ENCODE assay signal across 20 cellular contexts in the genomic region with DNA sequence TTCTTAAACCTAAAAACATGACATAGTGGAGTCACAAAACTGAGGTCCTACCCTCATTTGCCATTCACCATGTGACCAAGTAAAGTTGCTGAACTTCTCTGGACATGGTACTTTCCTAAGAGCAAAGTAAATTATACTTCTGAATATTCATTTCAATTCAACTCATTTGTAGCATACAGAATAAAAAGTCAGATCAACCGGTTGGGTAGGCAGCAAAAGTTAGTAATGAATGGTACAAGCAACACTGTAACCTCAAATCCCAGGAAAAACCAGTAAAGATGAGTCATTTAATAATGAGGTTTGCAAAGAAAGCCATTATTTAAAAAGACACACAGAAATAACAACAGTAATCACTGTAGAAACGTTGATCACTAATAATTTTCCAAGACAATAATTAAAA. TPM values are rescaled to one million over a fixed set of nuclear protein-coding genes. Genes with fewer than 3 reads are reported as not detected.
DNase-seq lines count a peak whose midpoint lies in the region; ATAC-seq, FAIRE-seq and TF ChIP-seq lines count a peak whose summit lies in the region.
"Had no signal": no experiment of that assay in that cellular context is flagged by ENCODE, and none has a peak within 500 bp of the region (broad histone marks: within the 10 kb centered on the region; RNA-seq: fewer than 3 reads in every experiment).

No MANE protein-coding gene starts in this region.

- H3K27me3 ChIP-seq in bronchial epithelial cell (ENCODE audit: control insufficient read depth, insufficient read depth, low read length) (no peaks in the 10 kb centered on the region), skeletal muscle satellite cell (ENCODE audit: control insufficient read depth, insufficient read depth, low read length) (no peaks in the 10 kb centered on the region), heart left ventricle (no peaks in the 10 kb centered on the region)

- peaks cover 58% of the 10 kb centered on the region for H3K36me3 Mint-ChIP-seq in activated naive CD8-positive, alpha-beta T cell treated with anti-CD3 and anti-CD28 coated beads, Interleukin-2, amount 50 U/mL, for 24 hours (ENCODE audit: low read depth)
- H3K36me3 Mint-ChIP-seq in activated naive CD8-positive, alpha-beta T cell treated with anti-CD3 and anti-CD28 coated beads for 36 hours: peaks cover 55% of the 10 kb centered on the region

- no peak overlapping the region for H3K9ac ChIP-seq in skeletal muscle satellite cell (ENCODE audit: low read depth, low read length)

- H3K27me3 Mint-ChIP-seq in activated naive CD8-positive, alpha-beta T cell treated with anti-CD3 and anti-CD28 coated beads, Interleukin-2, amount 50 U/mL, for 24 hours: no peaks in the 10 kb centered on the region
- no peaks in the 10 kb centered on the region for H3K27me3 Mint-ChIP-seq in activated naive CD8-positive, alpha-beta T cell treated with anti-CD3 and anti-CD28 coated beads for 36 hours
- H3K27me3 Mint-ChIP-seq: CD4-positive, alpha-beta T cell; central memory CD8-positive, alpha-beta T cell had no signal

- peak overlapping the region; percentile 9 for H3K4me2 ChIP-seq in skeletal muscle satellite cell (ENCODE audit: low read length)

- H3K9me3 Mint-ChIP-seq in activated naive CD8-positive, alpha-beta T cell treated with anti-CD3 and anti-CD28 coated beads, Interleukin-2, amount 50 U/mL, for 24 hours: no peaks in the 10 kb centered on the region
- H3K9me3 Mint-ChIP-seq in activated naive CD8-positive, alpha-beta T cell treated with anti-CD3 and anti-CD28 coated beads for 36 hours: no peaks in the 10 kb centered on the region
- H3K9me3 Mint-ChIP-seq: CD4-positive, alpha-beta T cell; central memory CD8-positive, alpha-beta T cell had no signal

- TF ChIP-seq CTCF in bronchial epithelial cell (IDR thresholded peaks at IDR 0.05; ENCODE audit: insufficient read depth, low read length, severe bottlenecking) (no peak), heart left ventricle (IDR thresholded peaks at IDR 0.05) (no peak)

- no peak overlapping the region for H3K27ac Mint-ChIP-seq in activated naive CD8-positive, alpha-beta T cell treated with anti-CD3 and anti-CD28 coated beads, Interleukin-2, amount 50 U/mL, for 24 hours
- H3K27ac Mint-ChIP-seq in activated naive CD8-positive, alpha-beta T cell treated with anti-CD3 and anti-CD28 coated beads for 36 hours: no peak overlapping the region
- H3K27ac Mint-ChIP-seq: CD4-positive, alpha-beta T cell had no signal

- H3K36me3 ChIP-seq in bronchial epithelial cell (ENCODE audit: control insufficient read depth, insufficient read depth, low read length) (no peaks in the 10 kb centered on the region), skeletal muscle satellite cell (ENCODE audit: insufficient read depth, low read length) (peaks cover 4% of the 10 kb centered on the region), heart left ventricle (no peaks in the 10 kb centered on the region)

- H3K4me3 ChIP-seq in bronchial epithelial cell (ENCODE audit: low read depth, low read length) (no peak overlapping the region), skeletal muscle satellite cell (ENCODE audit: low read length) (no peak overlapping the region), heart left ventricle (no peak overlapping the region)

- FAIRE-seq in bronchial epithelial cell (lab: Jason Lieb, UNC): no peak

- H3K4me3 Mint-ChIP-seq in activated naive CD8-positive, alpha-beta T cell treated with anti-CD3 and anti-CD28 coated beads, Interleukin-2, amount 50 U/mL, for 24 hours: no peak overlapping the region
- no peak overlapping the region for H3K4me3 Mint-ChIP-seq in activated naive CD8-positive, alpha-beta T cell treated with anti-CD3 and anti-CD28 coated beads for 36 hours
- H3K4me3 Mint-ChIP-seq: CD4-positive, alpha-beta T cell; central memory CD8-positive, alpha-beta T cell had no signal

- H3K4me1 ChIP-seq in skeletal muscle satellite cell (ENCODE audit: control insufficient read depth, insufficient read depth, low read length) (peaks cover 9% of the 10 kb centered on the region), heart left ventricle (no peaks in the 10 kb centered on the region)

- TF ChIP-seq POLR2A in heart left ventricle (IDR thresholded peaks at IDR 0.05): no peak

- ATAC-seq in activated naive CD8-positive, alpha-beta T cell treated with anti-CD3 and anti-CD28 coated beads, Interleukin-2, amount 50 U/mL, for 24 hours: peak; percentile 43
- ATAC-seq in HG03025 (IDR thresholded peaks at IDR 0.05; ENCODE audit: low FRiP score, unreplicated experiment) (no peak), heart left ventricle (no peak)
- ATAC-seq: left lobe of liver, right cardiac atrium had no signal

- H3K27ac ChIP-seq in heart left ventricle: no peak overlapping the region

- 80 to 83% (median 82%) methylated on average over 2 of the region's 2 CpGs for WGBS in heart left ventricle, 4 donors

- H3K9me3 ChIP-seq in skeletal muscle satellite cell (replicated peaks; ENCODE audit: low read length) (no peaks in the 10 kb centered on the region), heart left ventricle (no peaks in the 10 kb centered on the region)

- no peak for DNase-seq in activated naive CD8-positive, alpha-beta T cell treated with anti-CD3 and anti-CD28 coated beads, Interleukin-2, amount 50 U/mL, for 24 hours
- DNase-seq in activated naive CD8-positive, alpha-beta T cell treated with anti-CD3 and anti-CD28 coated beads for 36 hours: no peak
- DNase-seq in RPMI7951 (ENCODE audit: low read depth) (peak; percentile 20), bronchial epithelial cell (ENCODE audit: low read depth) (peak; percentile 51), heart left ventricle (no peak)
- no peak for DNase-seq in central memory CD4-positive, alpha-beta T cell
- DNase-seq: activated CD4-positive, alpha-beta T cell treated with anti-CD3 and anti-CD28 coated beads for 1 hour; activated T-cell treated with anti-CD3 and anti-CD28 coated beads for 4 hours; CD4-positive, alpha-beta T cell; effector CD8-positive, alpha-beta T cell; NCI-H1092 treated with DMSO at 0.1 percent for 48 hours; NCI-H510A treated with DMSO at 0.1 percent for 48 hours; nucleus accumbens; right cardiac atrium; stimulated activated CD4-positive, alpha-beta T cell treated with anti-CD3 and anti-CD28 coated beads, Interleukin-1b, Interleukin-23, amount 100 ng/mL, for 48 hours; substantia nigra had no signal

- peaks cover 7% of the 10 kb centered on the region for H3K4me1 Mint-ChIP-seq in activated naive CD8-positive, alpha-beta T cell treated with anti-CD3 and anti-CD28 coated beads, Interleukin-2, amount 50 U/mL, for 24 hours
- H3K4me1 Mint-ChIP-seq in activated naive CD8-positive, alpha-beta T cell treated with anti-CD3 and anti-CD28 coated beads for 36 hours: peaks cover 4% of the 10 kb centered on the region
- H3K4me1 Mint-ChIP-seq: central memory CD8-positive, alpha-beta T cell had no signal

- intact Hi-C loops in heart left ventricle (cut with DNase I): no loop called here

RNA-seq across cellular contexts. Expression of a gene that starts 8.7 kb away (rescaled TPM):
- total RNA-seq in activated naive CD8-positive, alpha-beta T cell treated with anti-CD3 and anti-CD28 coated beads for 36 hours: 10 to 100 TPM; 33.6 to 37.2 TPM
- 55.1 and 56.2 TPM in 2 replicates for total RNA-seq in RPMI7951 (2014; rRNA removed; shearing (Covaris generic))
- total RNA-seq in bronchial epithelial cell (1.8 and 2.2 TPM in 2 replicates), heart left ventricle (1 to 10 TPM in 4 of 9 donors, under 1 TPM in 4, not detected in 1; 0.25 to 3.4 (median 0.91) TPM)
- 16.0 and 24.7 TPM in 2 replicates for total RNA-seq in skeletal muscle satellite cell (2012; rRNA removed)
- polyA plus RNA-seq in heart left ventricle: 1 to 10 TPM in 1 of 2 donors, under 1 TPM in 1; 0.88 to 1.2 TPM

RNA-seq across cellular contexts. Expression of a gene that starts 13.6 kb away (rescaled TPM):
- total RNA-seq in activated naive CD8-positive, alpha-beta T cell treated with anti-CD3 and anti-CD28 coated beads for 36 hours: 1 to 10 TPM; 1.1 to 1.2 TPM
- 1.5 and 1.6 TPM in 2 replicates for total RNA-seq in RPMI7951 (2014; rRNA removed; shearing (Covaris generic))
- 0.90 and 1.1 TPM in 2 replicates for total RNA-seq in bronchial epithelial cell
- total RNA-seq in skeletal muscle satellite cell (2012; rRNA removed): 1.3 and 2.6 TPM in 2 replicates
- 1 to 10 TPM; 3.0 to 9.8 (median 7.4) TPM for total RNA-seq in heart left ventricle
- polyA plus RNA-seq in heart left ventricle: 1 to 10 TPM; 1.1 to 3.7 TPM

RNA-seq across cellular contexts. Expression of a gene that starts 44.2 kb away (rescaled TPM):
- total RNA-seq in activated naive CD8-positive, alpha-beta T cell treated with anti-CD3 and anti-CD28 coated beads for 36 hours: 10 to 100 TPM; 15.5 to 15.6 TPM
- total RNA-seq in RPMI7951 (2014; rRNA removed; shearing (Covaris generic)): 11.7 and 12.1 TPM in 2 replicates
- total RNA-seq in bronchial epithelial cell: 8.3 and 10.8 TPM in 2 replicates
- 12.7 and 13.2 TPM in 2 replicates for total RNA-seq in skeletal muscle satellite cell (2012; rRNA removed)
- total RNA-seq in heart left ventricle: 10 to 100 TPM in 1 of 9 donors, 1 to 10 TPM in 8; 3.6 to 10.0 (median 5.1) TPM
- polyA plus RNA-seq in heart left ventricle: 1 to 10 TPM; 3.4 to 6.7 TPM

RNA-seq across cellular contexts. Expression of a gene that starts 58.7 kb away (rescaled TPM):
- total RNA-seq in activated naive CD8-positive, alpha-beta T cell treated with anti-CD3 and anti-CD28 coated beads for 36 hours: 10 to 100 TPM; 40.0 to 42.0 TPM
- total RNA-seq in RPMI7951 (2014; rRNA removed; shearing (Covaris generic)): 62.2 and 73.3 TPM in 2 replicates
- total RNA-seq in bronchial epithelial cell (32.5 and 45.0 TPM in 2 replicates), heart left ventricle (10 to 100 TPM; 12.5 to 28.8 (median 16.4) TPM)
- 76.9 and 77.3 TPM in 2 replicates for total RNA-seq in skeletal muscle satellite cell (2012; rRNA removed)
- polyA plus RNA-seq in heart left ventricle: 10 to 100 TPM in 1 of 2 donors, 1 to 10 TPM in 1; 6.8 to 28.1 TPM

RNA-seq across cellular contexts. Expression of a gene that starts 58.8 kb away (rescaled TPM):
- 100 to 1,000 TPM; 236 to 250 TPM for total RNA-seq in activated naive CD8-positive, alpha-beta T cell treated with anti-CD3 and anti-CD28 coated beads for 36 hours
- total RNA-seq in RPMI7951 (2014; rRNA removed; shearing (Covaris generic)): 287 and 313 TPM in 2 replicates
- total RNA-seq in bronchial epithelial cell (337 and 345 TPM in 2 replicates), heart left ventricle (100 to 1,000 TPM; 107 to 262 (median 138) TPM)
- 169 and 188 TPM in 2 replicates for total RNA-seq in skeletal muscle satellite cell (2012; rRNA removed)
- polyA plus RNA-seq in heart left ventricle: 100 to 1,000 TPM; 328 to 512 TPM

Comparison
In these comparisons a context has a peak if more than half of its experiments do, and no peak if none do; other contexts are left out.
1. DNase-seq: peak in RPMI7951 (single experiment) and bronchial epithelial cell (single experiment); none in activated naive CD8-positive, alpha-beta T cell treated with anti-CD3 and anti-CD28 coated beads, Interleukin-2, amount 50 U/mL, for 24 hours (single experiment), activated naive CD8-positive, alpha-beta T cell treated with anti-CD3 and anti-CD28 coated beads for 36 hours (single experiment), heart left ventricle (0 of 5) and central memory CD4-positive, alpha-beta T cell (single experiment).
2. RNA of a gene that starts 8.7 kb away (total RNA-seq): 55.1 to 56.2 TPM in RPMI7951 and 33.6 to 37.2 TPM in activated naive CD8-positive, alpha-beta T cell treated with anti-CD3 and anti-CD28 coated beads for 36 hours; 1.8 to 2.2 TPM in bronchial epithelial cell and 0.25 to 3.4 TPM in heart left ventricle; every median in the first group is over 4 times any median in the second.